9 cellular contexts compared by ENCODE assay signal in genomic region chr16:3306078-3306477, GRCh38. TPM values are rescaled to one million over a fixed set of nuclear protein-coding genes. Genes with fewer than 3 reads are reported as not detected.
DNase-seq lines count a peak whose midpoint lies in the region; ATAC-seq and TF ChIP-seq lines count a peak whose summit lies in the region.
"Had no signal": no experiment of that assay in that cellular context is flagged by ENCODE, and none has a peak within 500 bp of the region (broad histone marks: within the 10 kb centered on the region; RNA-seq: fewer than 3 reads in every experiment).

No MANE protein-coding gene starts in this region.

- H3K9me3 ChIP-seq in left ventricle myocardium inferior (replicated peaks) (peaks cover 86% of the 10 kb centered on the region), mucosa of descending colon (peaks cover 84% of the 10 kb centered on the region), aorta (ENCODE audit: control insufficient read depth, low read length) (peaks cover 12% of the 10 kb centered on the region)

- DNase-seq in left ventricle myocardium inferior (no peak), cardiac septum (ENCODE audit: low spot score) (no peak), cardiac fibroblast (ENCODE audit: low read depth in 2 of 2) (no peak), mucosa of descending colon (no peak), aorta (no peak), NCI-H510A treated with DMSO at 0.1 percent for 48 hours (lab: John Stamatoyannopoulos, UW) (no peak), NCI-H82 treated with DMSO at 0.1 percent for 48 hours (lab: John Stamatoyannopoulos, UW; ENCODE audit: unreplicated experiment) (no peak)

- 57 to 60% methylated on average over 11 of the region's 11 CpGs for WGBS in aorta, 2 donors

- no peaks in the 10 kb centered on the region for H3K27me3 ChIP-seq in left ventricle myocardium inferior (ENCODE audit: low read depth)
- no peaks in the 10 kb centered on the region for H3K27me3 ChIP-seq in aorta (ENCODE audit: control insufficient read depth in 1 of 2, insufficient read depth in 2 of 2, low read length in 1 of 2)

- peaks cover 66% of the 10 kb centered on the region for H3K36me3 ChIP-seq in left ventricle myocardium inferior
- H3K36me3 ChIP-seq in mucosa of descending colon (ENCODE audit: low read depth), result peaks cover 8% of the 10 kb centered on the region
- H3K36me3 ChIP-seq in aorta (ENCODE audit: control insufficient read depth in 1 of 2, insufficient read depth in 2 of 2, low read length in 1 of 2), result peaks cover 8 to 9% of the 10 kb centered on the region in 2 donors

- H3K4me1 ChIP-seq in left ventricle myocardium inferior (peaks cover 45% of the 10 kb centered on the region), mucosa of descending colon (ENCODE audit: low read depth) (peaks cover 4% of the 10 kb centered on the region), aorta (ENCODE audit: control insufficient read depth in 1 of 2, insufficient read depth in 2 of 2, low read length in 2 of 2) (no peaks in the 10 kb centered on the region)

- TF ChIP-seq CTCF in left ventricle myocardium inferior (IDR thresholded peaks at IDR 0.05; ENCODE audit: borderline replicate concordance) (no peak), cardiac fibroblast (IDR thresholded peaks at IDR 0.05; ENCODE audit: low read depth, low read length) (no peak), mucosa of descending colon (IDR thresholded peaks at IDR 0.05) (no peak)

- intact Hi-C loops in left ventricle myocardium inferior (cut with micrococcal nuclease) (no loop called here), cardiac septum (cut with DNase I) (no loop called here), mucosa of descending colon (cut with DNase I, micrococcal nuclease) (loop anchor here in 1 of 2 donors (10.0 kb wide), 1 partner anchor 89 kb away; no protein-coding TSS in a partner anchor), aorta (cut with DNase I) (no loop called here)

- H3K4me3 ChIP-seq in left ventricle myocardium inferior (peak overlapping the region; percentile 95), cardiac fibroblast (replicated peaks in 1 of 2; ENCODE audit: low read depth in 2 of 2, low read length in 2 of 2) (peak overlapping the region; percentile 80 to 81), mucosa of descending colon (peak overlapping the region; percentile 77), aorta (ENCODE audit: low read length in 2 of 2) (peak overlapping the region; percentile 36 to 67)

- ATAC-seq in mucosa of descending colon (no peak), aorta (ENCODE audit: low FRiP score) (no peak), HG03378 (IDR thresholded peaks at IDR 0.05; ENCODE audit: unreplicated experiment) (no peak)

- H3K27ac ChIP-seq in left ventricle myocardium inferior (replicated peaks), result peak overlapping the region; percentile 98
- H3K27ac ChIP-seq in aorta (ENCODE audit: low read depth in 1 of 2, low read length in 2 of 2), result peak overlapping the region in 1 of 2 donors; percentile 60

RNA-seq across cellular contexts. Expression of gene ZNF75A, which starts 0.8 kb away (rescaled TPM):
- total RNA-seq in left ventricle myocardium inferior, result 19.2 TPM
- total RNA-seq in cardiac septum, result 21.3 TPM
- 10 to 100 TPM; 19.0 to 33.1 (median 30.8) TPM for total RNA-seq in mucosa of descending colon
- 10 to 100 TPM; 26.9 to 28.1 TPM for total RNA-seq in aorta
- 10 to 100 TPM in 1 of 2 donors, 1 to 10 TPM in 1; 6.1 to 17.3 TPM for polyA plus RNA-seq in aorta

RNA-seq across cellular contexts. Expression of gene TIGD7, which starts 0.8 kb away (rescaled TPM):
- total RNA-seq in left ventricle myocardium inferior (9.7 TPM), cardiac septum (8.2 TPM), mucosa of descending colon (1 to 10 TPM; 1.6 to 7.5 (median 3.3) TPM), aorta (1 to 10 TPM; 9.0 to 9.8 TPM)
- 1 to 10 TPM; 2.6 to 4.6 TPM for polyA plus RNA-seq in aorta

RNA-seq across cellular contexts. Expression of gene ZNF263, which starts 22.8 kb away (rescaled TPM):
- total RNA-seq in left ventricle myocardium inferior (9.9 TPM), cardiac septum (11.3 TPM), mucosa of descending colon (10 to 100 TPM; 20.6 to 24.6 (median 21.0) TPM), aorta (10 to 100 TPM; 26.2 to 27.4 TPM)
- 10 to 100 TPM in 1 of 2 donors, 1 to 10 TPM in 1; 8.3 to 17.2 TPM for polyA plus RNA-seq in aorta

RNA-seq across cellular contexts. Expression of gene OR2C1, which starts 49.6 kb away (rescaled TPM):
- 0.22 TPM for total RNA-seq in left ventricle myocardium inferior
- total RNA-seq in cardiac septum, result not detected
- under 1 TPM in 1 of 3 donors, not detected in 2; 0.22 TPM for total RNA-seq in mucosa of descending colon
- total RNA-seq in aorta, result not detected
- not detected for polyA plus RNA-seq in aorta
- total RNA-seq: M059J had no signal

RNA-seq across cellular contexts. Expression of gene MEFV, which starts 49.6 kb away (rescaled TPM):
- total RNA-seq in left ventricle myocardium inferior, result 0.49 TPM
- total RNA-seq in cardiac septum, result 1.00 TPM
- 1 to 10 TPM in 2 of 3 donors, under 1 TPM in 1; 0.61 to 2.2 (median 1.6) TPM for total RNA-seq in mucosa of descending colon
- total RNA-seq in aorta, result 1 to 10 TPM; 2.9 to 4.5 TPM
- 1 to 10 TPM in 1 of 2 donors, under 1 TPM in 1; 0.20 to 1.6 TPM for polyA plus RNA-seq in aorta
- total RNA-seq: M059J had no signal
